11 cellular contexts compared by ENCODE assay signal in the genomic region with DNA sequence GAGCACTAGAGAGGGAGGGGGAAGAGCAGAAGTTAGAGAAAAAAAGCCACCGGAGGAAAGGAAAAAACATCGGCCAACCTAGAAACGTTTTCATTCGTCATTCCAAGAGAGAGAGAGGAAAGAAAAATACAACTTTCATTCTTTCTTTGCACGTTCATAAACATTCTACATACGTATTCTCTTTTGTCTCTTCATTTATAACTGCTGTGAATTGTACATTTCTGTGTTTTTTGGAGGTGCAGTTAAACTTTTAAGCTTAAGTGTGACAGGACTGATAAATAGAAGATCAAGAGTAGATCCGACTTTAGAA. TPM values are rescaled to one million over a fixed set of nuclear protein-coding genes. Genes with fewer than 3 reads are reported as not detected.
DNase-seq lines count a peak whose midpoint lies in the region; ATAC-seq, FAIRE-seq and TF ChIP-seq lines count a peak whose summit lies in the region.
"Had no signal": no experiment of that assay in that cellular context is flagged by ENCODE, and none has a peak within 500 bp of the region (broad histone marks: within the 10 kb centered on the region; RNA-seq: fewer than 3 reads in every experiment).

No MANE protein-coding gene starts in this region.

- H3K36me3 ChIP-seq in SK-N-SH (replicated peaks in 1 of 2; ENCODE audit: control insufficient read depth in 1 of 2, insufficient read depth in 2 of 2, low read length in 1 of 2) (peaks cover 0 to 10% of the 10 kb centered on the region in 2 experiments), lower lobe of right lung (no peaks in the 10 kb centered on the region), testis (ENCODE audit: low read depth, missing control alignments) (no peaks in the 10 kb centered on the region), small intestine (ENCODE audit: control insufficient read depth in 2 of 2, insufficient read depth in 2 of 2, low read length in 2 of 2) (no peaks in the 10 kb centered on the region)

- no peak for TF ChIP-seq POLR2A in testis (IDR thresholded peaks at IDR 0.05)

- H3K9me3 ChIP-seq in SK-N-SH (no peaks in the 10 kb centered on the region), lower lobe of right lung (no peaks in the 10 kb centered on the region), testis (no peaks in the 10 kb centered on the region), small intestine (ENCODE audit: control insufficient read depth, low read depth) (no peaks in the 10 kb centered on the region)

- TF ChIP-seq CTCF in SK-N-SH (IDR thresholded peaks at IDR 0.05) (no peak), lower lobe of right lung (IDR thresholded peaks at IDR 0.05) (no peak), testis (IDR thresholded peaks at IDR 0.05) (no peak)

- peak overlapping the region; percentile 50 to 75; a peak in 3 of 4 replicates for H3K4me3 ChIP-seq in SK-N-SH (ENCODE audit: low read depth in 2 of 2, low read length in 1 of 2)
- H3K4me3 ChIP-seq in lower lobe of right lung: peak overlapping the region; percentile 66
- peak overlapping the region; percentile 66 to 78 for H3K4me3 ChIP-seq in testis
- H3K4me3 ChIP-seq in small intestine (ENCODE audit: low read depth in 1 of 2, low read length in 2 of 2): peak overlapping the region in 1 of 2 donors; percentile 85

- H3K4me1 ChIP-seq in SK-N-SH (ENCODE audit: control insufficient read depth in 1 of 2, insufficient read depth in 2 of 2, low read depth in 1 of 2, low read length in 1 of 2): peaks cover 0 to 20% of the 10 kb centered on the region in 2 experiments; a peak in 2 of 4 replicates
- H3K4me1 ChIP-seq in lower lobe of right lung: peaks cover 10% of the 10 kb centered on the region
- peaks cover 5% of the 10 kb centered on the region for H3K4me1 ChIP-seq in testis
- no peaks in the 10 kb centered on the region for H3K4me1 ChIP-seq in small intestine (ENCODE audit: control insufficient read depth in 2 of 2, insufficient read depth in 1 of 2, low read depth in 1 of 2, low read length in 1 of 2)

- intact Hi-C loops in lower lobe of right lung (cut with DNase I): no loop called here
- intact Hi-C loops in testis (cut with DNase I; ENCODE audit: low total_unique reads): no loop called here

- peak overlapping the region; percentile 42; the same call in 1 of the 2 replicates for H2AFZ ChIP-seq in SK-N-SH (ENCODE audit: low read depth)

- H3F3A ChIP-seq in SK-N-SH (replicated peaks; ENCODE audit: insufficient read depth): peaks cover 6% of the 10 kb centered on the region

- no peak for TF ChIP-seq EP300 in SK-N-SH (IDR thresholded peaks at IDR 0.05; ENCODE audit: borderline replicate concordance in 1 of 2, low read depth in 1 of 2, low read length in 1 of 2)

- H4K20me1 ChIP-seq in SK-N-SH (ENCODE audit: insufficient read depth): peaks cover 25% of the 10 kb centered on the region

- H3K27ac ChIP-seq in SK-N-SH (ENCODE audit: low read depth in 2 of 2, low read length in 1 of 2): peak overlapping the region in 1 of 2 experiments; percentile 29; a peak in 1 of 4 replicates
- H3K27ac ChIP-seq in cingulate gyrus (ENCODE audit: low read depth, low read length): peak overlapping the region; percentile 72
- peak overlapping the region; percentile 89 for H3K27ac ChIP-seq in lower lobe of right lung
- peak overlapping the region; percentile 80 to 82 for H3K27ac ChIP-seq in testis
- H3K27ac ChIP-seq in small intestine (ENCODE audit: low read depth in 1 of 2, low read length in 1 of 2): peak overlapping the region in 1 of 2 donors; percentile 94

- H3K9ac ChIP-seq in SK-N-SH: peak overlapping the region; percentile 79; the same call in 1 of the 2 replicates

- DNase-seq in SK-N-SH (no peak), lower lobe of right lung (no peak), testis (no peak), small intestine (no peak), cerebellar nuclear complex (lab: John Stamatoyannopoulos, UW) (no peak)
- no peak for DNase-seq in stimulated activated CD4-positive, alpha-beta T cell treated with anti-CD3 and anti-CD28 coated beads, Interleukin-2, amount 100 ng/mL, for 48 hours
- DNase-seq: NCI-H1436, T-helper 2 cell had no signal

- no peak for TF ChIP-seq RAD21 in SK-N-SH (IDR thresholded peaks at IDR 0.05; ENCODE audit: low read length)

- peaks cover 30% of the 10 kb centered on the region for H3K79me2 ChIP-seq in SK-N-SH (ENCODE audit: insufficient read depth)

- ATAC-seq in SK-N-SH treated with all-trans-retinoic acid at 6 μM for 48 hours (no peak), lower lobe of right lung (no peak)

- H3K27me3 ChIP-seq in SK-N-SH (ENCODE audit: insufficient read depth) (no peaks in the 10 kb centered on the region; the same call in 1 of the 2 replicates), lower lobe of right lung (ENCODE audit: low read depth) (peaks cover 18% of the 10 kb centered on the region), testis (no peaks in the 10 kb centered on the region), small intestine (ENCODE audit: control insufficient read depth in 2 of 2, insufficient read depth in 2 of 2, low read length in 2 of 2) (peaks cover 0 to 8% of the 10 kb centered on the region in 2 donors)

- POLR2A ChIA-PET in SK-N-SH (lab: Yijun Ruan, JAX): no interaction called here

- CTCF ChIA-PET in SK-N-SH (lab: Yijun Ruan, JAX): interaction anchor here (1.8 to 2.0 kb wide), 2 partner anchors 13 to 17 kb away, joined by 4 to 9 read pairs; no protein-coding TSS in a partner anchor

- WGBS in SK-N-SH (ENCODE audit: low lambda C conversion rate): 30% methylated on average over 7 of the region's 7 CpGs
- WGBS in testis, 2 donors: 11 to 15% methylated on average over 7 of the region's 7 CpGs
- 0 to 6% (median 2%) methylated on average over 7 of the region's 7 CpGs for WGBS in small intestine, 3 donors

- FAIRE-seq in small intestine (lab: Jason Lieb, UNC): no peak

- no peaks in the 10 kb centered on the region for H3K9me2 ChIP-seq in SK-N-SH

- H3K4me2 ChIP-seq in SK-N-SH: peak overlapping the region; percentile 90

TF ChIP-seq in SK-N-SH, 30 proteins besides CTCF, POLR2A, EP300 and RAD21 (continues in another document):
- TF ChIP-seq YY1 (IDR thresholded peaks at IDR 0.05; ENCODE audit: low read depth) (no peak), MEF2A (IDR thresholded peaks at IDR 0.05; ENCODE audit: borderline replicate concordance, low read depth) (no peak), RFX5 (IDR thresholded peaks at IDR 0.05; ENCODE audit: low read length) (no peak), RXRA (IDR thresholded peaks at IDR 0.05; ENCODE audit: borderline replicate concordance, low read depth) (no peak), SMC3 (IDR thresholded peaks at IDR 0.05; ENCODE audit: low read depth, low read length) (no peak), SIN3A (IDR thresholded peaks at IDR 0.05; ENCODE audit: borderline replicate concordance, low read depth, low read length) (no peak)
- TF ChIP-seq, protein P1, sequence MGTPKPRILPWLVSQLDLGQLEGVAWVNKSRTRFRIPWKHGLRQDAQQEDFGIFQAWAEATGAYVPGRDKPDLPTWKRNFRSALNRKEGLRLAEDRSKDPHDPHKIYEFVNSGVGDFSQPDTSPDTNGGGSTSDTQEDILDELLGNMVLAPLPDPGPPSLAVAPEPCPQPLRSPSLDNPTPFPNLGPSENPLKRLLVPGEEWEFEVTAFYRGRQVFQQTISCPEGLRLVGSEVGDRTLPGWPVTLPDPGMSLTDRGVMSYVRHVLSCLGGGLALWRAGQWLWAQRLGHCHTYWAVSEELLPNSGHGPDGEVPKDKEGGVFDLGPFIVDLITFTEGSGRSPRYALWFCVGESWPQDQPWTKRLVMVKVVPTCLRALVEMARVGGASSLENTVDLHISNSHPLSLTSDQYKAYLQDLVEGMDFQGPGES (IDR thresholded peaks at IDR 0.05; ENCODE audit: low read depth, low read length): no peak

TF ChIP-seq in SK-N-SH treated with all-trans-retinoic acid at 6 μM for 48 hours, 23 proteins besides CTCF, POLR2A, EP300 and RAD21:
- TF ChIP-seq, protein P2, sequence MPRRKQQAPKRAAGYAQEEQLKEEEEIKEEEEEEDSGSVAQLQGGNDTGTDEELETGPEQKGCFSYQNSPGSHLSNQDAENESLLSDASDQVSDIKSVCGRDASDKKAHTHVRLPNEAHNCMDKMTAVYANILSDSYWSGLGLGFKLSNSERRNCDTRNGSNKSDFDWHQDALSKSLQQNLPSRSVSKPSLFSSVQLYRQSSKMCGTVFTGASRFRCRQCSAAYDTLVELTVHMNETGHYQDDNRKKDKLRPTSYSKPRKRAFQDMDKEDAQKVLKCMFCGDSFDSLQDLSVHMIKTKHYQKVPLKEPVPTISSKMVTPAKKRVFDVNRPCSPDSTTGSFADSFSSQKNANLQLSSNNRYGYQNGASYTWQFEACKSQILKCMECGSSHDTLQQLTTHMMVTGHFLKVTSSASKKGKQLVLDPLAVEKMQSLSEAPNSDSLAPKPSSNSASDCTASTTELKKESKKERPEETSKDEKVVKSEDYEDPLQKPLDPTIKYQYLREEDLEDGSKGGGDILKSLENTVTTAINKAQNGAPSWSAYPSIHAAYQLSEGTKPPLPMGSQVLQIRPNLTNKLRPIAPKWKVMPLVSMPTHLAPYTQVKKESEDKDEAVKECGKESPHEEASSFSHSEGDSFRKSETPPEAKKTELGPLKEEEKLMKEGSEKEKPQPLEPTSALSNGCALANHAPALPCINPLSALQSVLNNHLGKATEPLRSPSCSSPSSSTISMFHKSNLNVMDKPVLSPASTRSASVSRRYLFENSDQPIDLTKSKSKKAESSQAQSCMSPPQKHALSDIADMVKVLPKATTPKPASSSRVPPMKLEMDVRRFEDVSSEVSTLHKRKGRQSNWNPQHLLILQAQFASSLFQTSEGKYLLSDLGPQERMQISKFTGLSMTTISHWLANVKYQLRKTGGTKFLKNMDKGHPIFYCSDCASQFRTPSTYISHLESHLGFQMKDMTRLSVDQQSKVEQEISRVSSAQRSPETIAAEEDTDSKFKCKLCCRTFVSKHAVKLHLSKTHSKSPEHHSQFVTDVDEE (CRISPR knock-in tag; IDR thresholded peaks at IDR 0.05): no peak

RNA-seq across cellular contexts. Expression of a gene that starts 2.0 kb away (rescaled TPM):
- polyA plus RNA-seq in SK-N-SH (2012; rRNA removed) (4.0 and 4.9 TPM in 2 replicates), testis (ENCODE audit: insufficient read depth, low read depth, low replicate concordance) (51.6 TPM), small intestine (10 to 100 TPM in 1 of 3 donors, 1 to 10 TPM in 2; 2.5 to 10.1 (median 4.6) TPM)
- 2.1 and 3.1 TPM in 2 replicates for polyA plus RNA-seq in SK-N-SH (2012; cell fraction: cytosol; rRNA removed)
- polyA plus RNA-seq in SK-N-SH (2012; cell fraction: nucleus; rRNA removed): 13.3 and 16.5 TPM in 2 replicates
- total RNA-seq in lower lobe of right lung (27.8 TPM), testis (100 to 1,000 TPM; 122 to 130 TPM)
- total RNA-seq: activated naive CD4-positive, alpha-beta T cell treated with anti-CD3 and anti-CD28 coated beads, Interleukin-2, amount 50 U/mL, for 72 hours had no signal
